1 cellular context compared by ENCODE assay signal in genomic region chr4:125359960-125360628, GRCh38.
A peak's percentile ranks its signal among the peaks of the same experiment; 100 is the strongest.
TF ChIP-seq lines count a peak whose summit lies in the region.

No MANE protein-coding gene starts in this region.

TF ChIP-seq in HEK293, 187 proteins besides CTCF, POLR2A, EP300 and RAD21 (continued from another document and continues in another):
- TF ChIP-seq, protein P1, sequence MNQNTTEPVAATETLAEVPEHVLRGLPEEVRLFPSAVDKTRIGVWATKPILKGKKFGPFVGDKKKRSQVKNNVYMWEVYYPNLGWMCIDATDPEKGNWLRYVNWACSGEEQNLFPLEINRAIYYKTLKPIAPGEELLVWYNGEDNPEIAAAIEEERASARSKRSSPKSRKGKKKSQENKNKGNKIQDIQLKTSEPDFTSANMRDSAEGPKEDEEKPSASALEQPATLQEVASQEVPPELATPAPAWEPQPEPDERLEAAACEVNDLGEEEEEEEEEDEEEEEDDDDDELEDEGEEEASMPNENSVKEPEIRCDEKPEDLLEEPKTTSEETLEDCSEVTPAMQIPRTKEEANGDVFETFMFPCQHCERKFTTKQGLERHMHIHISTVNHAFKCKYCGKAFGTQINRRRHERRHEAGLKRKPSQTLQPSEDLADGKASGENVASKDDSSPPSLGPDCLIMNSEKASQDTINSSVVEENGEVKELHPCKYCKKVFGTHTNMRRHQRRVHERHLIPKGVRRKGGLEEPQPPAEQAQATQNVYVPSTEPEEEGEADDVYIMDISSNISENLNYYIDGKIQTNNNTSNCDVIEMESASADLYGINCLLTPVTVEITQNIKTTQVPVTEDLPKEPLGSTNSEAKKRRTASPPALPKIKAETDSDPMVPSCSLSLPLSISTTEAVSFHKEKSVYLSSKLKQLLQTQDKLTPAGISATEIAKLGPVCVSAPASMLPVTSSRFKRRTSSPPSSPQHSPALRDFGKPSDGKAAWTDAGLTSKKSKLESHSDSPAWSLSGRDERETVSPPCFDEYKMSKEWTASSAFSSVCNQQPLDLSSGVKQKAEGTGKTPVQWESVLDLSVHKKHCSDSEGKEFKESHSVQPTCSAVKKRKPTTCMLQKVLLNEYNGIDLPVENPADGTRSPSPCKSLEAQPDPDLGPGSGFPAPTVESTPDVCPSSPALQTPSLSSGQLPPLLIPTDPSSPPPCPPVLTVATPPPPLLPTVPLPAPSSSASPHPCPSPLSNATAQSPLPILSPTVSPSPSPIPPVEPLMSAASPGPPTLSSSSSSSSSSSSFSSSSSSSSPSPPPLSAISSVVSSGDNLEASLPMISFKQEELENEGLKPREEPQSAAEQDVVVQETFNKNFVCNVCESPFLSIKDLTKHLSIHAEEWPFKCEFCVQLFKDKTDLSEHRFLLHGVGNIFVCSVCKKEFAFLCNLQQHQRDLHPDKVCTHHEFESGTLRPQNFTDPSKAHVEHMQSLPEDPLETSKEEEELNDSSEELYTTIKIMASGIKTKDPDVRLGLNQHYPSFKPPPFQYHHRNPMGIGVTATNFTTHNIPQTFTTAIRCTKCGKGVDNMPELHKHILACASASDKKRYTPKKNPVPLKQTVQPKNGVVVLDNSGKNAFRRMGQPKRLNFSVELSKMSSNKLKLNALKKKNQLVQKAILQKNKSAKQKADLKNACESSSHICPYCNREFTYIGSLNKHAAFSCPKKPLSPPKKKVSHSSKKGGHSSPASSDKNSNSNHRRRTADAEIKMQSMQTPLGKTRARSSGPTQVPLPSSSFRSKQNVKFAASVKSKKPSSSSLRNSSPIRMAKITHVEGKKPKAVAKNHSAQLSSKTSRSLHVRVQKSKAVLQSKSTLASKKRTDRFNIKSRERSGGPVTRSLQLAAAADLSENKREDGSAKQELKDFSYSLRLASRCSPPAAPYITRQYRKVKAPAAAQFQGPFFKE (tag by site-specific recombination; IDR thresholded peaks at IDR 0.05; ENCODE audit: borderline replicate concordance): no peak
- TF ChIP-seq RBAK (tag by site-specific recombination; IDR thresholded peaks at IDR 0.05): no peak
- no peak for TF ChIP-seq ZNF580 (tag by site-specific recombination; IDR thresholded peaks at IDR 0.05)
- no peak for TF ChIP-seq PBX3 (CRISPR knock-in tag; IDR thresholded peaks at IDR 0.05)
- TF ChIP-seq ZNF341 (tag by site-specific recombination; IDR thresholded peaks at IDR 0.05; ENCODE audit: low read depth): no peak
- TF ChIP-seq ZNF837 (tag by site-specific recombination; IDR thresholded peaks at IDR 0.05): no peak
- TF ChIP-seq ZSCAN18 (tag by site-specific recombination; IDR thresholded peaks at IDR 0.05): no peak
- no peak for TF ChIP-seq ZNF23 (tag by site-specific recombination; IDR thresholded peaks at IDR 0.05; ENCODE audit: borderline replicate concordance)
- TF ChIP-seq ZNF544 (tag by site-specific recombination; IDR thresholded peaks at IDR 0.05): no peak
- no peak for TF ChIP-seq ZNF114 (tag by site-specific recombination; IDR thresholded peaks at IDR 0.05)
- no peak for TF ChIP-seq ZNF549 (tag by site-specific recombination; IDR thresholded peaks at IDR 0.05)
- peak; percentile 71 for TF ChIP-seq ZEB2 (tag by site-specific recombination; IDR thresholded peaks at IDR 0.05)
- peak; percentile 87 for TF ChIP-seq OSR2 (tag by site-specific recombination; IDR thresholded peaks at IDR 0.05)
- no peak for TF ChIP-seq ZNF513 (tag by site-specific recombination; IDR thresholded peaks at IDR 0.05)
- no peak for TF ChIP-seq ZNF175 (tag by site-specific recombination; IDR thresholded peaks at IDR 0.05)
- TF ChIP-seq ZNF514 (tag by site-specific recombination; IDR thresholded peaks at IDR 0.05): no peak
- TF ChIP-seq, protein P2, sequence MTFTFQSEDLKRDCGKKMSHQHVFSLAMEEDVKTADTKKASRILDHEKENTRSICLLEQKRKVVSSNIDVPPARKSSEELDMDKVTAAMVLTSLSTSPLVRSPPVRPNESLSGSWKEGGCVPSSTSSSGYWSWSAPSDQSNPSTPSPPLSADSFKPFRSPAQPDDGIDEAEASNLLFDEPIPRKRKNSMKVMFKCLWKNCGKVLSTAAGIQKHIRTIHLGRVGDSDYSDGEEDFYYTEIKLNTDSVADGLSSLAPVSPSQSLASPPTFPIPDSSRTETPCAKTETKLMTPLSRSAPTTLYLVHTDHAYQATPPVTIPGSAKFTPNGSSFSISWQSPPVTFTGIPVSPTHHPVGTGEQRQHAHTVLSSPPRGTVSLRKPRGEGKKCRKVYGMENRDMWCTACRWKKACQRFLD (tag by site-specific recombination; IDR thresholded peaks at IDR 0.05): no peak
- no peak; the same call in 1 of the 2 replicates for TF ChIP-seq ZNF629 (tag by site-specific recombination; IDR thresholded peaks at IDR 0.05)
- no peak for TF ChIP-seq ZNF560 (tag by site-specific recombination; IDR thresholded peaks at IDR 0.05; ENCODE audit: borderline replicate concordance)
- 0 out of 2 replicates have a peak, but pooled peaks have one; percentile 15 for TF ChIP-seq PRDM4 (tag by site-specific recombination; IDR thresholded peaks at IDR 0.05)
- TF ChIP-seq ZNF654 (tag by site-specific recombination; IDR thresholded peaks at IDR 0.05; ENCODE audit: low read depth): no peak
- TF ChIP-seq, protein P3, sequence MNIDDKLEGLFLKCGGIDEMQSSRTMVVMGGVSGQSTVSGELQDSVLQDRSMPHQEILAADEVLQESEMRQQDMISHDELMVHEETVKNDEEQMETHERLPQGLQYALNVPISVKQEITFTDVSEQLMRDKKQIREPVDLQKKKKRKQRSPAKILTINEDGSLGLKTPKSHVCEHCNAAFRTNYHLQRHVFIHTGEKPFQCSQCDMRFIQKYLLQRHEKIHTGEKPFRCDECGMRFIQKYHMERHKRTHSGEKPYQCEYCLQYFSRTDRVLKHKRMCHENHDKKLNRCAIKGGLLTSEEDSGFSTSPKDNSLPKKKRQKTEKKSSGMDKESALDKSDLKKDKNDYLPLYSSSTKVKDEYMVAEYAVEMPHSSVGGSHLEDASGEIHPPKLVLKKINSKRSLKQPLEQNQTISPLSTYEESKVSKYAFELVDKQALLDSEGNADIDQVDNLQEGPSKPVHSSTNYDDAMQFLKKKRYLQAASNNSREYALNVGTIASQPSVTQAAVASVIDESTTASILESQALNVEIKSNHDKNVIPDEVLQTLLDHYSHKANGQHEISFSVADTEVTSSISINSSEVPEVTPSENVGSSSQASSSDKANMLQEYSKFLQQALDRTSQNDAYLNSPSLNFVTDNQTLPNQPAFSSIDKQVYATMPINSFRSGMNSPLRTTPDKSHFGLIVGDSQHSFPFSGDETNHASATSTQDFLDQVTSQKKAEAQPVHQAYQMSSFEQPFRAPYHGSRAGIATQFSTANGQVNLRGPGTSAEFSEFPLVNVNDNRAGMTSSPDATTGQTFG (tag by site-specific recombination; IDR thresholded peaks at IDR 0.05; ENCODE audit: borderline replicate concordance): no peak
- TF ChIP-seq PRDM1 (tag by site-specific recombination; IDR thresholded peaks at IDR 0.05): no peak
- TF ChIP-seq MZF1 (tag by site-specific recombination; IDR thresholded peaks at IDR 0.05; ENCODE audit: borderline replicate concordance): 0 out of 2 replicates have a peak, but pooled peaks have one; percentile 43
- no peak for TF ChIP-seq ZNF354C (tag by site-specific recombination; IDR thresholded peaks at IDR 0.05; ENCODE audit: borderline replicate concordance, low read depth)
- TF ChIP-seq ZNF548 (tag by site-specific recombination; IDR thresholded peaks at IDR 0.05): no peak
- TF ChIP-seq KLF10 (tag by site-specific recombination; IDR thresholded peaks at IDR 0.05): peak; percentile 45; the same call in 1 of the 2 replicates
- no peak for TF ChIP-seq ZNF670 (tag by site-specific recombination; IDR thresholded peaks at IDR 0.05; ENCODE audit: low read depth)
- TF ChIP-seq WT1 (tag by site-specific recombination; IDR thresholded peaks at IDR 0.05): peak; percentile 95
- TF ChIP-seq, protein P4, sequence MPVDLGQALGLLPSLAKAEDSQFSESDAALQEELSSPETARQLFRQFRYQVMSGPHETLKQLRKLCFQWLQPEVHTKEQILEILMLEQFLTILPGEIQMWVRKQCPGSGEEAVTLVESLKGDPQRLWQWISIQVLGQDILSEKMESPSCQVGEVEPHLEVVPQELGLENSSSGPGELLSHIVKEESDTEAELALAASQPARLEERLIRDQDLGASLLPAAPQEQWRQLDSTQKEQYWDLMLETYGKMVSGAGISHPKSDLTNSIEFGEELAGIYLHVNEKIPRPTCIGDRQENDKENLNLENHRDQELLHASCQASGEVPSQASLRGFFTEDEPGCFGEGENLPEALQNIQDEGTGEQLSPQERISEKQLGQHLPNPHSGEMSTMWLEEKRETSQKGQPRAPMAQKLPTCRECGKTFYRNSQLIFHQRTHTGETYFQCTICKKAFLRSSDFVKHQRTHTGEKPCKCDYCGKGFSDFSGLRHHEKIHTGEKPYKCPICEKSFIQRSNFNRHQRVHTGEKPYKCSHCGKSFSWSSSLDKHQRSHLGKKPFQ (tag by site-specific recombination; IDR thresholded peaks at IDR 0.05): no peak
- TF ChIP-seq, protein P5, sequence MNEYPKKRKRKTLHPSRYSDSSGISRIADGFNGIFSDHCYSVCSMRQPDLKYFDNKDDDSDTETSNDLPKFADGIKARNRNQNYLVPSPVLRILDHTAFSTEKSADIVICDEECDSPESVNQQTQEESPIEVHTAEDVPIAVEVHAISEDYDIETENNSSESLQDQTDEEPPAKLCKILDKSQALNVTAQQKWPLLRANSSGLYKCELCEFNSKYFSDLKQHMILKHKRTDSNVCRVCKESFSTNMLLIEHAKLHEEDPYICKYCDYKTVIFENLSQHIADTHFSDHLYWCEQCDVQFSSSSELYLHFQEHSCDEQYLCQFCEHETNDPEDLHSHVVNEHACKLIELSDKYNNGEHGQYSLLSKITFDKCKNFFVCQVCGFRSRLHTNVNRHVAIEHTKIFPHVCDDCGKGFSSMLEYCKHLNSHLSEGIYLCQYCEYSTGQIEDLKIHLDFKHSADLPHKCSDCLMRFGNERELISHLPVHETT (tag by site-specific recombination; IDR thresholded peaks at IDR 0.05): no peak
- TF ChIP-seq, protein P6, sequence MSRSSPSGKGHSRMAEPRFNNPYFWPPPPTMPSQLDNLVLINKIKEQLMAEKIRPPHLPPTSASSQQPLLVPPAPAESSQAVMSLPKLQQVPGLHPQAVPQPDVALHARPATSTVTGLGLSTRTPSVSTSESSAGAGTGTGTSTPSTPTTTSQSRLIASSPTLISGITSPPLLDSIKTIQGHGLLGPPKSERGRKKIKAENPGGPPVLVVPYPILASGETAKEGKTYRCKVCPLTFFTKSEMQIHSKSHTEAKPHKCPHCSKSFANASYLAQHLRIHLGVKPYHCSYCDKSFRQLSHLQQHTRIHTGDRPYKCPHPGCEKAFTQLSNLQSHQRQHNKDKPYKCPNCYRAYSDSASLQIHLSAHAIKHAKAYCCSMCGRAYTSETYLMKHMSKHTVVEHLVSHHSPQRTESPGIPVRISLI (tag by site-specific recombination; IDR thresholded peaks at IDR 0.05): no peak
- no peak for TF ChIP-seq ZNF26 (tag by site-specific recombination; IDR thresholded peaks at IDR 0.05)
